Comparison of ENCODE assay signal across 26 cellular contexts in genomic region chr11:68993546-68993945, GRCh38. TPM values are rescaled to one million over a fixed set of nuclear protein-coding genes. Genes with fewer than 3 reads are reported as not detected.
DNase-seq lines count a peak whose midpoint lies in the region; ATAC-seq, FAIRE-seq and TF ChIP-seq lines count a peak whose summit lies in the region.
"Had no signal": no experiment of that assay in that cellular context is flagged by ENCODE, and none has a peak within 500 bp of the region (broad histone marks: within the 10 kb centered on the region; RNA-seq: fewer than 3 reads in every experiment).

No MANE protein-coding gene starts in this region.

- DNase-seq in GM18507 (ENCODE audit: extremely low spot score, insufficient read length, low read depth) (no peak), epithelial cell of proximal tubule (ENCODE audit: low read depth) (no peak), mesenteric fat pad (ENCODE audit: low spot score) (peak; percentile 6), upper lobe of right lung (peak; percentile 21), NCI-H510A (lab: John Stamatoyannopoulos, UW) (no peak), NCI-H1417 (lab: John Stamatoyannopoulos, UW) (no peak), NCI-H82 (lab: John Stamatoyannopoulos, UW) (no peak)
- DNase-seq: CD4-positive, CD25-positive, alpha-beta regulatory T cell; GM23248; HFFc6; KBM-7; MV-4-11; NCI-H1105 treated with DMSO at 0.1 percent for 48 hours; NCI-H2029; NCI-H446; NCI-H526 treated with DMSO at 0.1 percent for 48 hours; OCI-M1 had no signal

- no peaks in the 10 kb centered on the region for H3K9me3 ChIP-seq in upper lobe of right lung
- H3K9me3 ChIP-seq: BLaER1, HAP-1, SK-N-SH had no signal

- TF ChIP-seq CTCF in epithelial cell of proximal tubule (conservative IDR thresholded peaks at IDR 0.05; ENCODE audit: low read depth, low read length) (peak; percentile 15), upper lobe of right lung (IDR thresholded peaks at IDR 0.05) (no peak)

- FAIRE-seq in GM18507 (lab: Jason Lieb, UNC): peak; percentile 18
- FAIRE-seq: A204.1, D721Med, G401.6, RCC 7860 had no signal

- no peaks in the 10 kb centered on the region for H3K4me1 ChIP-seq in upper lobe of right lung
- H3K4me1 ChIP-seq: HAP-1 had no signal

- no peak overlapping the region for H3K27ac ChIP-seq in upper lobe of right lung
- H3K27ac ChIP-seq: BLaER1, GM23248 had no signal

- H3K4me3 ChIP-seq in epithelial cell of proximal tubule (ENCODE audit: low read depth, low read length): no peak overlapping the region
- H3K4me3 ChIP-seq in upper lobe of right lung: no peak overlapping the region
- H3K4me3 ChIP-seq: BLaER1, GM23248, HAP-1 had no signal

- intact Hi-C loops in upper lobe of right lung (cut with DNase I): no loop called here

- ATAC-seq in upper lobe of right lung: no peak

- H3K36me3 ChIP-seq in upper lobe of right lung: no peaks in the 10 kb centered on the region
- H3K36me3 ChIP-seq: BLaER1, HAP-1 had no signal

- H3K27me3 ChIP-seq in upper lobe of right lung: peaks cover 23% of the 10 kb centered on the region
- H3K27me3 ChIP-seq: BLaER1 had no signal

RNA-seq across cellular contexts. Expression of gene MRGPRD, which starts 12.8 kb away (rescaled TPM):
- total RNA-seq in epithelial cell of proximal tubule: not detected in 2 replicates
- not detected for total RNA-seq in mesenteric fat pad
- not detected for total RNA-seq in upper lobe of right lung
- total RNA-seq: CD4-positive, CD25-positive, alpha-beta regulatory T cell; GM23248; HFFc6; LHCN-M2; MCF 10A had no signal

RNA-seq across cellular contexts. Expression of gene MRGPRF, which starts 19.5 kb away (rescaled TPM):
- 2.5 and 2.9 TPM in 2 replicates for total RNA-seq in epithelial cell of proximal tubule
- total RNA-seq in mesenteric fat pad: 29.8 TPM
- 13.2 TPM for total RNA-seq in upper lobe of right lung
- total RNA-seq: CD4-positive, CD25-positive, alpha-beta regulatory T cell; MCF 10A had no signal

RNA-seq across cellular contexts. Expression of gene TPCN2, which starts 55.2 kb away (rescaled TPM):
- total RNA-seq in epithelial cell of proximal tubule: 6.3 and 8.4 TPM in 2 replicates
- 17.1 TPM for total RNA-seq in mesenteric fat pad
- total RNA-seq in upper lobe of right lung: 16.6 TPM

Comparison
In these comparisons a context has a peak if more than half of its experiments do, and no peak if none do; other contexts are left out.
1. DNase-seq: peak in mesenteric fat pad (single experiment) and upper lobe of right lung (single experiment); none in GM18507 (single experiment), epithelial cell of proximal tubule (single experiment), NCI-H510A (single experiment), NCI-H1417 (0 of 3) and NCI-H82 (single experiment).